ENCODE assay signal across 16 cellular contexts in genomic region chr11:129434641-129435498, GRCh38. TPM values are rescaled to one million over a fixed set of nuclear protein-coding genes. Genes with fewer than 3 reads are reported as not detected.
DNase-seq lines count a peak whose midpoint lies in the region; ATAC-seq and TF ChIP-seq lines count a peak whose summit lies in the region.
"Had no signal": no experiment of that assay in that cellular context is flagged by ENCODE, and none has a peak within 500 bp of the region (broad histone marks: within the 10 kb centered on the region; RNA-seq: fewer than 3 reads in every experiment).

No MANE protein-coding gene starts in this region.

- ATAC-seq in PC-3 (no peak), aorta (ENCODE audit: low FRiP score) (no peak)
- ATAC-seq: lower lobe of right lung; naive thymus-derived CD4-positive, alpha-beta T cell had no signal

- 76 to 77% methylated on average over 4 of the region's 4 CpGs for WGBS in aorta, 2 donors

- POLR2A ChIA-PET in PC-3 (lab: Charles Lee; ENCODE audit: unreplicated experiment), result interaction anchor here (0.6 kb wide), 1 partner anchor 793 kb away, joined by 4 read pairs; no protein-coding TSS in a partner anchor

- CTCF ChIA-PET in PC-3 (lab: Charles Lee), result no interaction called here

- no peaks in the 10 kb centered on the region for H3K79me2 ChIP-seq in PC-3 (ENCODE audit: low read length)

- no peak for TF ChIP-seq CTCF in PC-3 (conservative IDR thresholded peaks at IDR 0.05; ENCODE audit: low read depth, low read length)

- BruUV-seq in PC-3 (replicated peaks; lab: Mats Ljungman, UMichigan), result no TSS peak

- no peaks in the 10 kb centered on the region for H3F3A ChIP-seq in PC-3 (ENCODE audit: low read length, unreplicated experiment)

- H3K4me3 ChIP-seq in PC-3 (ENCODE audit: low read length), result no peak overlapping the region
- no peak overlapping the region for H3K4me3 ChIP-seq in aorta (ENCODE audit: low read length in 2 of 2)
- H3K4me3 ChIP-seq: lower lobe of right lung had no signal

- H3K4me1 ChIP-seq in PC-3 (ENCODE audit: insufficient read depth, low read length) (peaks cover 15% of the 10 kb centered on the region), aorta (ENCODE audit: control insufficient read depth in 1 of 2, insufficient read depth in 2 of 2, low read length in 2 of 2) (no peaks in the 10 kb centered on the region)
- H3K4me1 ChIP-seq: lower lobe of right lung had no signal

- H3K36me3 ChIP-seq in PC-3 (ENCODE audit: low read depth, low read length) (no peaks in the 10 kb centered on the region), aorta (ENCODE audit: control insufficient read depth in 1 of 2, insufficient read depth in 2 of 2, low read length in 1 of 2) (no peaks in the 10 kb centered on the region)
- H3K36me3 ChIP-seq: lower lobe of right lung had no signal

- H3K27ac ChIP-seq in PC-3 (ENCODE audit: low read length) (no peak overlapping the region), aorta (ENCODE audit: low read depth in 1 of 2, low read length in 2 of 2) (no peak overlapping the region)
- H3K27ac ChIP-seq: lower lobe of right lung had no signal

- H3K9me3 ChIP-seq in PC-3 (ENCODE audit: low read length) (no peaks in the 10 kb centered on the region), aorta (ENCODE audit: control insufficient read depth, low read length) (no peaks in the 10 kb centered on the region)

- no peaks in the 10 kb centered on the region for H3K9me2 ChIP-seq in PC-3 (replicated peaks; ENCODE audit: low read length)

- H3K27me3 ChIP-seq in PC-3 (ENCODE audit: low read length), result peaks cover 6% of the 10 kb centered on the region; the same call in 1 of the 2 replicates
- H3K27me3 ChIP-seq in aorta (ENCODE audit: control insufficient read depth in 1 of 2, insufficient read depth in 2 of 2, low read length in 1 of 2), result peaks cover 0 to 1% of the 10 kb centered on the region in 2 donors

- no peak overlapping the region for H3K9ac ChIP-seq in PC-3 (ENCODE audit: low read length)

- H4K20me1 ChIP-seq in PC-3 (ENCODE audit: low read length), result no peaks in the 10 kb centered on the region

- H3K4me2 ChIP-seq in PC-3 (ENCODE audit: low read length), result no peak overlapping the region

- no peak overlapping the region for H2AFZ ChIP-seq in PC-3 (ENCODE audit: low read length)

- DNase-seq in DMS79 (lab: John Stamatoyannopoulos, UW), result peak; percentile 97
- peak; percentile 42 for DNase-seq in HT-29 (ENCODE audit: low spot score)
- DNase-seq in PC-3, result peak; percentile 25
- peak; percentile 76 for DNase-seq in kidney tubule cell (ENCODE audit: low spot score)
- no peak for DNase-seq in midbrain (lab: John Stamatoyannopoulos, UW)
- DNase-seq in aorta, result no peak
- no peak for DNase-seq in HuH-7.5 (ENCODE audit: low spot score)
- DNase-seq: activated CD4-positive, CD25-positive, alpha-beta regulatory T cell; activated naive CD8-positive, alpha-beta T cell treated with anti-CD3 and anti-CD28 coated beads for 36 hours; effector memory CD4-positive, alpha-beta T cell; lower lobe of right lung; naive thymus-derived CD4-positive, alpha-beta T cell; NCI-H2171 treated with DMSO at 0.1 percent for 48 hours; SHP77 treated with DMSO at 0.1 percent for 48 hours had no signal

- intact Hi-C loops in PC-3 (cut with micrococcal nuclease), result no loop called here
- intact Hi-C loops in aorta (cut with DNase I), result no loop called here

RNA-seq across cellular contexts. Expression of gene BARX2, which starts 59.2 kb away (rescaled TPM):
- total RNA-seq in HT-29 (2014; rRNA removed; shearing (Covaris generic)), result 5.5 and 6.9 TPM in 2 replicates
- total RNA-seq in PC-3 (2014; rRNA removed) (0.47 and 1.2 TPM in 2 replicates), aorta (not detected)
- 1 to 10 TPM in 1 of 2 donors, under 1 TPM in 1; 0.05 to 1.5 TPM for polyA plus RNA-seq in aorta
- total RNA-seq: H1, posterior vena cava had no signal
- polyA plus RNA-seq: H1; naive thymus-derived CD4-positive, alpha-beta T cell had no signal

Comparison
In these comparisons a context has a peak if more than half of its experiments do, and no peak if none do; other contexts are left out.
1. DNase-seq: peak in DMS79 (single experiment), HT-29 (single experiment), PC-3 (single experiment) and kidney tubule cell (single experiment); none in midbrain (single experiment), aorta (0 of 2) and HuH-7.5 (single experiment).